ENCODE assay signal across 8 cellular contexts in the genomic region with DNA sequence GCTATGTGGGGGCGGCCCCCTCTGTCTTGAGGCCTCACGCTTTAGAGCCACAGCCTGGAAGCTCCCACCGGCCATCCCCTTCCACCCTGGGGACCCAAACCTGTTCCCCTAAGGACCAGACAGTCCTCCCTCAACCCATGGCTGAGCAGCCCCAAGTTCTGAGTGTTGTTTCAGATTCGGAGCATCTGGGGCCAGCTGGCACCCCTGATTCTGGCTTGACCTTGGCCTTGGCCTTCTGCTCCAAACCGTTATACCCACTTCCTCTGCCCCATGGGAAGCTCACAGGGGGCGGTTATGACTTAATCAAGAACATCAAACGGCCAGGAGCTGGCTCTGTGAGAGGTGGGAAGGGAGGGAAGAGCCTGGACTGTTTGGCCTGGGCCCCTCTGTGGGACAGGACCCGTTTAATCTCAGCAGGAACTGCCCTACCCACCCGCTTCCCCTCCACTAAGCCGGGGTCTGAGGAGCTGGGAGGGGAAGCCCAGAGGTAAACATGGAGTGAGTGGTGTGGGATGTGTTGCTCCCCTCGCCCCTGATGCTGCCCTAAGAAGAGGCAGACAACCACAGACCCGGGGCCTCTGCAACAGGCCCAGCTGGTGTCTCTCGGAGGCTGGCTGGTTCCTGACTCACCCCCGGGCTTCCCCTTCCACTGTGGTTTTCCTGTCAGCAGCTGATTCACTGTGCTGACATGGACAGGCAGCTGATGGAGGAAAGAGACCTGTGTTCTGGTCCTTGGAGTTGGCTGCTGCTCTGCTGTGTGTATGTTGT. TPM values are rescaled to one million over a fixed set of nuclear protein-coding genes. Genes with fewer than 3 reads are reported as not detected.
A peak's percentile ranks its signal among the peaks of the same experiment; 100 is the strongest.
DNase-seq lines count a peak whose midpoint lies in the region; ATAC-seq, FAIRE-seq and TF ChIP-seq lines count a peak whose summit lies in the region.

No MANE protein-coding gene starts in this region.

- H3K36me3 Mint-ChIP-seq in astrocyte (ENCODE audit: low read depth, unreplicated experiment): peaks cover 10% of the 10 kb centered on the region

- peak; percentile 37 for ATAC-seq in HG03439 (IDR thresholded peaks at IDR 0.05; ENCODE audit: unreplicated experiment)

- H3K27me3 ChIP-seq in AG04450 (ENCODE audit: control insufficient read depth, insufficient read depth, low read length) (no peaks in the 10 kb centered on the region), astrocyte (ENCODE audit: insufficient read depth, low read length) (no peaks in the 10 kb centered on the region)

- CTCF ChIA-PET in AG04450 (lab: Charles Lee): interaction anchor here (1.3 to 1.5 kb wide), 3 partner anchors 12 to 53 kb away, joined by 3 to 8 read pairs (median 3); no protein-coding TSS in a partner anchor

- H3K9ac ChIP-seq in astrocyte (ENCODE audit: low read length): peak overlapping the region; percentile 77
- H3K9ac ChIP-seq in kidney (ENCODE audit: low read length in 2 of 2): no peak overlapping the region

- H3K4me3 Mint-ChIP-seq in astrocyte (ENCODE audit: unreplicated experiment): peak overlapping the region; percentile 67

- no peaks in the 10 kb centered on the region; the same call in 1 of the 2 replicates for H3K9me3 ChIP-seq in AG04450 (ENCODE audit: control insufficient read depth, insufficient read depth, low read length)
- H3K9me3 ChIP-seq in astrocyte (ENCODE audit: insufficient read depth, low read depth, low read length): no peaks in the 10 kb centered on the region
- no peaks in the 10 kb centered on the region for H3K9me3 ChIP-seq in kidney (ENCODE audit: control insufficient read depth in 1 of 2, low read length in 2 of 2)

- H3K27me3 Mint-ChIP-seq in astrocyte (ENCODE audit: low read depth, unreplicated experiment): no peaks in the 10 kb centered on the region

- H3K27ac ChIP-seq in AG04450 (ENCODE audit: low read depth, low read length): peak overlapping the region; percentile 96
- peak overlapping the region; percentile 84 for H3K27ac ChIP-seq in astrocyte (ENCODE audit: low read depth, low read length)
- no peak overlapping the region for H3K27ac ChIP-seq in kidney (ENCODE audit: low read depth in 2 of 2, low read length in 2 of 2)

- DNase-seq in AG04450 (ENCODE audit: low read depth, low spot score) (peak; percentile 90), GM19239 (ENCODE audit: insufficient read length, low spot score) (no peak), T-helper 22 cell (ENCODE audit: low read depth) (peak; percentile 93), astrocyte (ENCODE audit: low read depth) (peak; percentile 95), kidney (peak; percentile 86), retina (no peak)
- DNase-seq in stimulated activated CD4-positive, alpha-beta T cell treated with anti-CD3 and anti-CD28 coated beads, Interleukin-4, amount 100 ng/mL, for 4 hours: peak; percentile 81 to 94

- peaks cover 65% of the 10 kb centered on the region for H3K4me1 Mint-ChIP-seq in astrocyte (ENCODE audit: low read depth, unreplicated experiment)

- H3K4me3 ChIP-seq in AG04450 (ENCODE audit: low read depth, low read length) (peak overlapping the region; percentile 27), astrocyte (ENCODE audit: insufficient read depth, low read depth, low read length) (no peak overlapping the region), kidney (ENCODE audit: low read length in 2 of 2) (no peak overlapping the region)

- peak overlapping the region; percentile 89 for H3K27ac Mint-ChIP-seq in astrocyte (ENCODE audit: unreplicated experiment)

- H3K36me3 ChIP-seq in astrocyte (ENCODE audit: insufficient read depth, low read length) (no peaks in the 10 kb centered on the region), kidney (ENCODE audit: control insufficient read depth in 1 of 2, insufficient read depth in 2 of 2, low read length in 2 of 2) (no peaks in the 10 kb centered on the region)

- H3K4me2 ChIP-seq in astrocyte (ENCODE audit: low read length): peak overlapping the region; percentile 73

- peaks cover 62% of the 10 kb centered on the region for H3K4me1 ChIP-seq in astrocyte (ENCODE audit: insufficient read depth, low read length)
- H3K4me1 ChIP-seq in kidney (ENCODE audit: control insufficient read depth in 1 of 2, insufficient read depth in 1 of 2, low read depth in 1 of 2, low read length in 2 of 2): peaks cover 7 to 17% of the 10 kb centered on the region in 2 donors

- H3K9me3 Mint-ChIP-seq in astrocyte (ENCODE audit: unreplicated experiment): no peaks in the 10 kb centered on the region

- no peaks in the 10 kb centered on the region for H4K20me1 ChIP-seq in astrocyte (ENCODE audit: insufficient read depth, low read length)

- intact Hi-C loops in kidney (cut with DNase I): no loop called here

- POLR2A ChIA-PET in AG04450 (lab: Yijun Ruan, JAX): interaction anchor here (0.6 to 1.3 kb wide), 6 partner anchors 15 to 142 kb away, joined by 3 to 6 read pairs (median 3); no protein-coding TSS in a partner anchor

- no peak for TF ChIP-seq CTCF in AG04450 (IDR thresholded peaks at IDR 0.05; ENCODE audit: low read depth, low read length)
- no peak for TF ChIP-seq CTCF in astrocyte (IDR thresholded peaks at IDR 0.05; ENCODE audit: insufficient read depth, low read depth, low read length)
- no peak for TF ChIP-seq CTCF in kidney (IDR thresholded peaks at IDR 0.05; ENCODE audit: borderline replicate concordance, extremely low read depth, insufficient read depth)

- no peak overlapping the region for H2AFZ ChIP-seq in astrocyte (ENCODE audit: low read depth, low read length)

- H3K79me2 ChIP-seq in astrocyte (ENCODE audit: insufficient read depth, low read length): no peaks in the 10 kb centered on the region

- peak; percentile 92 for FAIRE-seq in GM19239 (lab: Jason Lieb, UNC)
- peak; percentile 96 for FAIRE-seq in astrocyte (lab: Jason Lieb, UNC)
- no peak for FAIRE-seq in kidney (lab: Jason Lieb, UNC)

RNA-seq across cellular contexts. Expression of a gene that starts 3.4 kb away (rescaled TPM):
- polyA plus RNA-seq in AG04450 (2011; rRNA removed) (49.3 and 62.0 TPM in 2 replicates), kidney (ENCODE audit: insufficient read depth, low read depth, low replicate concordance) (59.3 TPM)
- polyA minus RNA-seq in AG04450 (2011; rRNA and poly(A)+ RNA removed): 41.5 and 59.4 TPM in 2 replicates
- total RNA-seq in astrocyte (74.5 and 90.6 TPM in 2 replicates), kidney (94.4 TPM)

Comparison
In these comparisons a context has a peak if more than half of its experiments do, and no peak if none do; other contexts are left out.
1. DNase-seq: peak in AG04450 (single experiment), T-helper 22 cell (single experiment), astrocyte (single experiment), kidney (single experiment) and stimulated activated CD4-positive, alpha-beta T cell treated with anti-CD3 and anti-CD28 coated beads, Interleukin-4, amount 100 ng/mL, for 4 hours (2 of 2); none in GM19239 (single experiment) and retina (single experiment).
2. H3K27ac ChIP-seq: peak in AG04450 (single experiment) and astrocyte (single experiment); none in kidney (0 of 2).